9 cellular contexts compared by ENCODE assay signal in the genomic region with DNA sequence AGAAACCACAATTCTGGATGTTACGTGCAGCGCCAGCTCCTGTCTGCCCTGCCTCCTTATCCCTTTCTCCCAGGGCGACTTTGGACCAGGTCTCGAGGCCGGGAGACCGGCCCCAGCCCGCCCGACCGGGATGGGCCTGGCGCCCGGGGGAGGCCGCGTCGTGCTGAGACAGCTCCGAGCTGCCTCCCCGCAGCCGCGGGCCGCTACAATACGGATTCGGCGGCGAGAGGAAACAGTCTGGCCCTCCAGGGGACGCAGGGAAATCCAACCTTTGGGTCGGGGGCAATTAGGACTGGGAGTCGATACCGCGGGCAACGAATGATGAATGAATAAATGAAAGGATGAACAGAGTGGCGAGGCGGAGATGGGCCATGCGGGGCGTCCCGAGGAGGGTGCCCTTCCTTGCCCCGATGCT. TPM values are rescaled to one million over a fixed set of nuclear protein-coding genes. Genes with fewer than 3 reads are reported as not detected.
DNase-seq lines count a peak whose midpoint lies in the region; ATAC-seq and TF ChIP-seq lines count a peak whose summit lies in the region.
"Had no signal": no experiment of that assay in that cellular context is flagged by ENCODE, and none has a peak within 500 bp of the region (broad histone marks: within the 10 kb centered on the region; RNA-seq: fewer than 3 reads in every experiment).

No MANE protein-coding gene starts in this region.

- H3K9me3 ChIP-seq in CD8-positive, alpha-beta T cell (ENCODE audit: low read length), result no peaks in the 10 kb centered on the region
- H3K9me3 ChIP-seq in heart right ventricle (no peaks in the 10 kb centered on the region), trophoblast cell (ENCODE audit: insufficient read depth, low read depth, low read length) (peaks cover 2% of the 10 kb centered on the region)

- peak overlapping the region; percentile 45 for H4K91ac ChIP-seq in trophoblast cell (ENCODE audit: low read depth, low read length)

- no peaks in the 10 kb centered on the region for H3K9me3 Mint-ChIP-seq in CD8-positive, alpha-beta T cell

- peak overlapping the region; percentile 5 for H2AFZ ChIP-seq in trophoblast cell (ENCODE audit: insufficient read depth, low read length, poor library complexity)

- H3K36me3 Mint-ChIP-seq in CD8-positive, alpha-beta T cell, result peaks cover 35% of the 10 kb centered on the region

- peak overlapping the region; percentile 1 for H3K14ac ChIP-seq in trophoblast cell (ENCODE audit: low read length)

- no peak overlapping the region for H3K27ac ChIP-seq in CD8-positive, alpha-beta T cell (ENCODE audit: low read depth, low read length)
- H3K27ac ChIP-seq in heart right ventricle (no peak overlapping the region), trophoblast cell (ENCODE audit: low read depth, low read length) (no peak overlapping the region)

- peak overlapping the region; percentile 8 for H2BK12ac ChIP-seq in trophoblast cell (ENCODE audit: low read length)

- peak overlapping the region; percentile 30 for H3K9ac ChIP-seq in trophoblast cell (ENCODE audit: low read length)

- peak overlapping the region; percentile 15 for H2BK5ac ChIP-seq in trophoblast cell (ENCODE audit: low read depth, low read length, poor library complexity)

- H3K36me3 ChIP-seq in CD8-positive, alpha-beta T cell (ENCODE audit: insufficient read depth, low read length), result peaks cover 24% of the 10 kb centered on the region
- H3K36me3 ChIP-seq in heart right ventricle (peaks cover 0 to 41% (median 24%) of the 10 kb centered on the region in 9 donors), trophoblast cell (ENCODE audit: control insufficient read depth in 1 of 2, insufficient read depth in 2 of 2, low read length in 2 of 2) (peaks cover 35 to 38% of the 10 kb centered on the region in 2 experiments)

- peak overlapping the region; percentile 26 for H3K4me3 Mint-ChIP-seq in CD8-positive, alpha-beta T cell

- TF ChIP-seq CTCF in CD8-positive, alpha-beta T cell (IDR thresholded peaks at IDR 0.05), result no peak
- no peak for TF ChIP-seq CTCF in heart right ventricle (IDR thresholded peaks at IDR 0.05)

- H3K27me3 Mint-ChIP-seq in CD8-positive, alpha-beta T cell (ENCODE audit: low read depth), result peaks cover 24% of the 10 kb centered on the region

- H3K27me3 ChIP-seq in CD8-positive, alpha-beta T cell (ENCODE audit: insufficient read depth, low read length), result no peaks in the 10 kb centered on the region
- H3K27me3 ChIP-seq in heart right ventricle (peaks cover 0 to 20% (median 9%) of the 10 kb centered on the region in 7 donors), trophoblast cell (ENCODE audit: insufficient read depth, low read length) (no peaks in the 10 kb centered on the region)

- peaks cover 6% of the 10 kb centered on the region for H3K79me1 ChIP-seq in trophoblast cell (ENCODE audit: low read length)

- peaks cover 2% of the 10 kb centered on the region for H3K79me2 ChIP-seq in trophoblast cell (ENCODE audit: control insufficient read depth, insufficient read depth, low read length, poor library complexity)

- no peak overlapping the region for H3K27ac Mint-ChIP-seq in CD8-positive, alpha-beta T cell

- no peak overlapping the region for H3K4me3 ChIP-seq in CD8-positive, alpha-beta T cell (ENCODE audit: low read depth, low read length)
- H3K4me3 ChIP-seq in heart right ventricle (peak overlapping the region in 9 of 10 donors; percentile 36 to 54 (median 47)), trophoblast cell (ENCODE audit: low read depth, low read length) (peak overlapping the region; percentile 73)

- no peak overlapping the region for H2AK5ac ChIP-seq in trophoblast cell (ENCODE audit: low read length)

- H3K23ac ChIP-seq in trophoblast cell (ENCODE audit: low read length), result no peak overlapping the region

- POLR2A ChIA-PET in CD8-positive, alpha-beta T cell (lab: Charles Lee), result no interaction called here

- H4K8ac ChIP-seq in trophoblast cell (ENCODE audit: low read depth, low read length), result peak overlapping the region; percentile 4

- H2BK120ac ChIP-seq in trophoblast cell (ENCODE audit: insufficient read depth, low read length, poor library complexity), result no peak overlapping the region

- 7 to 10% methylated on average over 35 of the region's 35 CpGs for WGBS in heart right ventricle, 2 donors
- WGBS in trophoblast cell (ENCODE audit: extremely low coverage, insufficient coverage, insufficient read length), result no CpG with 5 or more reads among the region's 35 CpGs

- peaks cover 9% of the 10 kb centered on the region for H3K4me1 Mint-ChIP-seq in CD8-positive, alpha-beta T cell (ENCODE audit: low read depth)

- DNase-seq in CD8-positive, alpha-beta T cell, result no peak
- DNase-seq in heart right ventricle (no peak), trophoblast cell (peak in 1 of 2 donors; percentile 7)
- DNase-seq in stimulated activated CD4-positive, alpha-beta T cell treated with anti-CD3 and anti-CD28 coated beads, Interleukin-4, amount 100 ng/mL, for 4 hours, result no peak
- DNase-seq: OCI-M1 had no signal

- H3K4me2 ChIP-seq in trophoblast cell (ENCODE audit: low read length), result peak overlapping the region; percentile 75

- H3K18ac ChIP-seq in trophoblast cell (ENCODE audit: low read length), result peak overlapping the region; percentile 1

- peak overlapping the region; percentile 41 for H4K12ac ChIP-seq in trophoblast cell (ENCODE audit: low read depth, low read length)

- no peak for ATAC-seq in CD8-positive, alpha-beta T cell
- ATAC-seq in SK-N-SH treated with all-trans-retinoic acid at 6 μM for 48 hours (peak; percentile 15), heart right ventricle (no peak), GM18520 (IDR thresholded peaks at IDR 0.05; ENCODE audit: unreplicated experiment) (no peak), GM21367 (IDR thresholded peaks at IDR 0.05; ENCODE audit: unreplicated experiment) (no peak), HG02798 (IDR thresholded peaks at IDR 0.05; ENCODE audit: poor library complexity, unreplicated experiment) (no peak)

- H3K4ac ChIP-seq in trophoblast cell (ENCODE audit: low read depth, low read length), result no peak overlapping the region

- CTCF ChIA-PET in CD8-positive, alpha-beta T cell (lab: Charles Lee), result interaction anchor here (1.0 to 8.2 kb wide), 2 partner anchors 41 to 87 kb away, joined by 3 to 109 read pairs; no protein-coding TSS in a partner anchor

- intact Hi-C loops in CD8-positive, alpha-beta T cell (cut with DNase I, micrococcal nuclease), result loop anchor here in 1 of 2 experiments (5.0 kb wide), 1 partner anchor 75 kb away; a partner anchor contains a TSS
- intact Hi-C loops in heart right ventricle (cut with DNase I), result loop anchor here in 3 of 10 donors (5.0 to 10.0 kb wide), 2 partner anchors 35 to 88 kb away; a partner anchor contains a TSS

- peaks cover 5% of the 10 kb centered on the region for H3K4me1 ChIP-seq in CD8-positive, alpha-beta T cell (ENCODE audit: insufficient read depth, low read length)
- peaks cover 17 to 41% (median 30%) of the 10 kb centered on the region in 9 donors for H3K4me1 ChIP-seq in heart right ventricle
- peaks cover 4 to 13% of the 10 kb centered on the region in 2 experiments for H3K4me1 ChIP-seq in trophoblast cell (ENCODE audit: control insufficient read depth in 1 of 2, insufficient read depth in 2 of 2, low read length in 2 of 2)

TF ChIP-seq in SK-N-SH treated with all-trans-retinoic acid at 6 μM for 48 hours, 23 proteins besides CTCF, POLR2A, EP300 and RAD21:
- no peak for TF ChIP-seq ZNF8 (CRISPR knock-in tag; IDR thresholded peaks at IDR 0.05)
- TF ChIP-seq ZFP3 (CRISPR knock-in tag; IDR thresholded peaks at IDR 0.05), result no peak
- no peak for TF ChIP-seq ISL1 (CRISPR knock-in tag; IDR thresholded peaks at IDR 0.05)
- TF ChIP-seq, protein P1, sequence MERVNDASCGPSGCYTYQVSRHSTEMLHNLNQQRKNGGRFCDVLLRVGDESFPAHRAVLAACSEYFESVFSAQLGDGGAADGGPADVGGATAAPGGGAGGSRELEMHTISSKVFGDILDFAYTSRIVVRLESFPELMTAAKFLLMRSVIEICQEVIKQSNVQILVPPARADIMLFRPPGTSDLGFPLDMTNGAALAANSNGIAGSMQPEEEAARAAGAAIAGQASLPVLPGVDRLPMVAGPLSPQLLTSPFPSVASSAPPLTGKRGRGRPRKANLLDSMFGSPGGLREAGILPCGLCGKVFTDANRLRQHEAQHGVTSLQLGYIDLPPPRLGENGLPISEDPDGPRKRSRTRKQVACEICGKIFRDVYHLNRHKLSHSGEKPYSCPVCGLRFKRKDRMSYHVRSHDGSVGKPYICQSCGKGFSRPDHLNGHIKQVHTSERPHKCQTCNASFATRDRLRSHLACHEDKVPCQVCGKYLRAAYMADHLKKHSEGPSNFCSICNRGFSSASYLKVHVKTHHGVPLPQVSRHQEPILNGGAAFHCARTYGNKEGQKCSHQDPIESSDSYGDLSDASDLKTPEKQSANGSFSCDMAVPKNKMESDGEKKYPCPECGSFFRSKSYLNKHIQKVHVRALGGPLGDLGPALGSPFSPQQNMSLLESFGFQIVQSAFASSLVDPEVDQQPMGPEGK (CRISPR knock-in tag; IDR thresholded peaks at IDR 0.05; ENCODE audit: borderline replicate concordance), result no peak

RNA-seq across cellular contexts. Expression of a gene that starts 0.5 kb away (rescaled TPM):
- not detected for total RNA-seq in CD8-positive, alpha-beta T cell
- total RNA-seq in heart right ventricle, result under 1 TPM in 1 of 10 donors, not detected in 9; 0.20 TPM
- under 1 TPM in 1 of 2 donors, not detected in 1; 0.06 TPM for polyA plus RNA-seq in heart right ventricle
- polyA plus RNA-seq in trophoblast cell (2013), result 11.9 and 13.4 TPM in 2 replicates

RNA-seq across cellular contexts. Expression of a gene that starts 33.9 kb away (rescaled TPM):
- 100 to 1,000 TPM; 121 to 123 TPM for total RNA-seq in CD8-positive, alpha-beta T cell
- 1,000 to 10,000 TPM in 6 of 10 donors, 100 to 1,000 TPM in 4; 851 to 1,508 (median 1,153) TPM for total RNA-seq in heart right ventricle
- 100 to 1,000 TPM; 549 to 755 TPM for polyA plus RNA-seq in heart right ventricle
- polyA plus RNA-seq in trophoblast cell (2013), result 887 and 913 TPM in 2 replicates

Comparison
In these comparisons a context has a peak if more than half of its experiments do, and no peak if none do; other contexts are left out.
1. RNA of a gene that starts 33.9 kb away (total RNA-seq): 851 to 1,508 TPM in heart right ventricle; 121 to 123 TPM in CD8-positive, alpha-beta T cell; every median in the first group is over 4 times any median in the second.